Comparison of ENCODE assay signal across 19 cellular contexts in the genomic region with DNA sequence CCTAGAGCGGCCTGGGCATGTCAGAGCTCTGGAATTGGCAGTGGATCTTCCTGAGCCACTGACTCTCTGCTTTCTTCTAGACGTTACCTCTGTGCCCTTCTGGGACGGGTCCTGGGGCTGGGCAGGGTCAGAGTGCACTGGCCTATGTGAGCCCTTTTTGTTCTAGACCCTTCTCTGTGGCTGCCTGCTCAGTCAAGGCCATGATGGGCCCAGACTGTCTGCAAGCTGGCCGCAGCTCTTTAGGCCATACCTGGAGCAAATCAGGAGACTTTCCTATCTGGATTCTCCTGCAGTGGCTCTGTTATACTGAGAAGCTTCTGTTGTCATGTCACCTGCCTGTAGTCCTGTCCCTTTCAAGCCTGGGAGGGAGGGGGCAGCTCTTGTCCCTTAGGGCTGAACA.
"Had no signal": no experiment of that assay in that cellular context is flagged by ENCODE, and none has a peak within 500 bp of the region (broad histone marks: within the 10 kb centered on the region; RNA-seq: fewer than 3 reads in every experiment).

No MANE protein-coding gene starts in this region.

- FAIRE-seq: frontal cortex, islet of Langerhans had no signal

- H3K27ac ChIP-seq: coronary artery, heart left ventricle, left lung, lower lobe of right lung, psoas muscle, right lobe of liver, spleen had no signal

- H3K36me3 ChIP-seq: heart left ventricle, left lung, lower lobe of right lung, right lobe of liver, spleen had no signal

- H3K9me3 ChIP-seq: heart left ventricle, left lung, lower lobe of right lung, psoas muscle, right lobe of liver, spleen had no signal

- H3K4me3 ChIP-seq: coronary artery, heart left ventricle, left lung, lower lobe of right lung, psoas muscle, right lobe of liver, spleen had no signal

- DNase-seq: effector CD8-positive, alpha-beta T cell; hippocampal formation; left lung; lower lobe of right lung; mesenchymal stem cell; naive thymus-derived CD4-positive, alpha-beta T cell; nephron progenitor cell; psoas muscle; retina; spleen; stimulated activated CD4-positive, alpha-beta T cell treated with anti-CD3 and anti-CD28 coated beads, Interleukin-15, amount 100 ng/mL, for 24 hours; stimulated activated CD4-positive, alpha-beta T cell treated with anti-CD3 and anti-CD28 coated beads, Interleukin-1b, Interleukin-23, amount 100 ng/mL, for 48 hours; stimulated activated naive CD4-positive, alpha-beta T cell; trophoblast cell had no signal

- ATAC-seq: heart left ventricle; left lung; lower lobe of right lung; naive thymus-derived CD4-positive, alpha-beta T cell; psoas muscle; right lobe of liver had no signal

- H3K27me3 ChIP-seq: heart left ventricle, left lung, right lobe of liver, spleen had no signal

- H3K4me1 ChIP-seq: left lung, right lobe of liver had no signal
